ENCODE assay signal across 9 cellular contexts in genomic region chr3:14216257-14217048, GRCh38. TPM values are rescaled to one million over a fixed set of nuclear protein-coding genes. Genes with fewer than 3 reads are reported as not detected.
DNase-seq lines count a peak whose midpoint lies in the region; ATAC-seq, FAIRE-seq and TF ChIP-seq lines count a peak whose summit lies in the region.
"Had no signal": no experiment of that assay in that cellular context is flagged by ENCODE, and none has a peak within 500 bp of the region (broad histone marks: within the 10 kb centered on the region; RNA-seq: fewer than 3 reads in every experiment).

No MANE protein-coding gene starts in this region.

- intact Hi-C loops in heart left ventricle (cut with DNase I): no loop called here

- H3K9me3 ChIP-seq in BE2C: no peaks in the 10 kb centered on the region
- peaks cover 0 to 22% (median 6%) of the 10 kb centered on the region in 12 donors for H3K9me3 ChIP-seq in heart left ventricle

- H3K36me3 ChIP-seq in BE2C (no peaks in the 10 kb centered on the region), heart left ventricle (no peaks in the 10 kb centered on the region)

- H3K4me1 ChIP-seq in BE2C (no peaks in the 10 kb centered on the region), heart left ventricle (peaks cover 0 to 2% (median 0%) of the 10 kb centered on the region in 12 donors)

- H3K27ac ChIP-seq in heart left ventricle: peak overlapping the region in 7 of 12 donors; percentile 26 to 71 (median 35)

- H3K27me3 ChIP-seq in BE2C (no peaks in the 10 kb centered on the region), heart left ventricle (no peaks in the 10 kb centered on the region)

- FAIRE-seq in GM12892 (lab: Jason Lieb, UNC): no peak
- FAIRE-seq: GM18507 had no signal

- DNase-seq in BE2C (peak; percentile 88), HuH-7 (ENCODE audit: low spot score) (peak; percentile 91), heart left ventricle (peak; percentile 37 to 68 (median 54)), retina (peak; percentile 90), NCI-H524 treated with DMSO at 0.1 percent for 48 hours (lab: John Stamatoyannopoulos, UW) (no peak), GM12892 (ENCODE audit: insufficient read length) (no peak)
- DNase-seq in activated effector memory CD4-positive, alpha-beta T cell treated with anti-CD3 and anti-CD28 coated beads, Interleukin-2, amount 50 U/mL, for 16 hours: peak; percentile 71

- 16 to 61% (median 33%) methylated on average over 20 to 22 of the region's 22 CpGs for WGBS in heart left ventricle, 4 donors

- ATAC-seq in heart left ventricle: peak; percentile 86 to 92 (median 90)
- ATAC-seq in HG02571 (IDR thresholded peaks at IDR 0.05; ENCODE audit: unreplicated experiment): no peak

- TF ChIP-seq POLR2A in heart left ventricle (IDR thresholded peaks at IDR 0.05): no peak
- no peak for TF ChIP-seq POLR2A in GM12892 (IDR thresholded peaks at IDR 0.05; ENCODE audit: low read depth, low read length)

- H3K4me3 ChIP-seq in BE2C (ENCODE audit: low read depth, low read length) (peak overlapping the region; percentile 58), heart left ventricle (peak overlapping the region in 11 of 12 donors; percentile 13 to 57 (median 46))

- peak; percentile 80 for TF ChIP-seq CTCF in BE2C (IDR thresholded peaks at IDR 0.05; ENCODE audit: low read depth, low read length)
- TF ChIP-seq CTCF in heart left ventricle (IDR thresholded peaks at IDR 0.05): peak; percentile 14 to 66 (median 44)

RNA-seq across cellular contexts. Expression of gene LSM3, which starts 37.8 kb away (rescaled TPM):
- 13.3 TPM for polyA plus RNA-seq in BE2C (2012; ENCODE audit: insufficient read depth, insufficient read length, low read depth)
- total RNA-seq in heart left ventricle: 10 to 100 TPM; 11.6 to 15.9 (median 13.7) TPM
- 10 to 100 TPM; 11.7 to 14.0 TPM for polyA plus RNA-seq in heart left ventricle
- 24.0 TPM for polyA plus RNA-seq in GM12892 (2012; ENCODE audit: missing spikeins)

RNA-seq across cellular contexts. Expression of gene XPC, which starts 38.1 kb away (rescaled TPM):
- polyA plus RNA-seq in BE2C (2012; ENCODE audit: insufficient read depth, insufficient read length, low read depth): 11.3 TPM
- 10 to 100 TPM in 5 of 9 donors, 1 to 10 TPM in 4; 7.0 to 20.0 (median 11.1) TPM for total RNA-seq in heart left ventricle
- polyA plus RNA-seq in heart left ventricle: 1 to 10 TPM; 6.1 to 9.2 TPM
- polyA plus RNA-seq in GM12892 (2012; ENCODE audit: missing spikeins): 29.7 TPM

Comparison
In these comparisons a context has a peak if more than half of its experiments do, and no peak if none do; other contexts are left out.
1. DNase-seq: peak in BE2C (single experiment), HuH-7 (single experiment), activated effector memory CD4-positive, alpha-beta T cell treated with anti-CD3 and anti-CD28 coated beads, Interleukin-2, amount 50 U/mL, for 16 hours (single experiment), heart left ventricle (5 of 5) and retina (single experiment); none in NCI-H524 treated with DMSO at 0.1 percent for 48 hours (single experiment) and GM12892 (single experiment).